Comparison of ENCODE assay signal across 20 cellular contexts in the genomic region with DNA sequence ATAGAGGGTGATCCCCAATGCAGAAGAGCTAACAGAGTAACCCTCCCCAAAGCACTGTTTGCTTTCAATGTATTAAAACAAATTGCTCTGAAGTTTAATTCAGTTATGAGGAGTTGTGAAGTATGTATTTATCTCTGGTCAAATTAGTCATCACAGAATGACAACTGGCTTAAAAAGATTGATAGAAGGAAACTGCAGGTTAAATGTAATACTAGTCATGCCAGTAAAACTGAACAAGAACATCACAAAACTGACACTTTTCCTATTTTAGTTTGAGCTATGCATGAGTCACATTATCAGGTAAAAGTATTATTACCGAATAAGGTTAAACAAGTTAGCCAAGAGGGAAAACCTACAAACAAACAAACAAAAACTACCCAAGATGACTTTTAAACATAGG.
DNase-seq lines count a peak whose midpoint lies in the region; ATAC-seq and TF ChIP-seq lines count a peak whose summit lies in the region.
"Had no signal": no experiment of that assay in that cellular context is flagged by ENCODE, and none has a peak within 500 bp of the region (broad histone marks: within the 10 kb centered on the region; RNA-seq: fewer than 3 reads in every experiment).

No MANE protein-coding gene starts in this region.

- in situ Hi-C loops in mammary epithelial cell (cut with MboI; ENCODE audit: low sequenced_read_pairs in 2 of 2), result no loop called here

- TF ChIP-seq CTCF in mammary epithelial cell (conservative IDR thresholded peaks at IDR 0.05 in 1 of 2, IDR thresholded peaks at IDR 0.05 in 1 of 2; ENCODE audit: extremely low read depth in 1 of 2, insufficient read depth in 1 of 2, low read depth in 1 of 2, low read length in 2 of 2), result no peak
- no peak for TF ChIP-seq CTCF in MCF 10A (IDR thresholded peaks at IDR 0.05; ENCODE audit: unreplicated experiment)
- no peak for TF ChIP-seq CTCF in RWPE1 (conservative IDR thresholded peaks at IDR 0.05; ENCODE audit: low read depth)
- TF ChIP-seq CTCF in foreskin keratinocyte (conservative IDR thresholded peaks at IDR 0.05), result no peak
- TF ChIP-seq CTCF in progenitor cell of endocrine pancreas (IDR thresholded peaks at IDR 0.05; ENCODE audit: unreplicated experiment), result no peak

- intact Hi-C loops in mammary epithelial cell (cut with micrococcal nuclease), result no loop called here
- intact Hi-C loops in MCF 10A (cut with micrococcal nuclease), result no loop called here

- H3K27ac ChIP-seq in mammary epithelial cell (ENCODE audit: insufficient read depth, low read depth, low read length) (no peak overlapping the region), RWPE1 (no peak overlapping the region), foreskin keratinocyte (no peak overlapping the region)
- H3K27ac ChIP-seq: 22Rv1, A549, C4-2B, GM23248, HL-60 had no signal

- H3K4me1 Mint-ChIP-seq in MCF 10A (ENCODE audit: insufficient read depth, unreplicated experiment), result no peaks in the 10 kb centered on the region
- peaks cover 2% of the 10 kb centered on the region for H3K4me1 Mint-ChIP-seq in activated CD4-positive, alpha-beta memory T cell treated with anti-CD3 and anti-CD28 coated beads, Interleukin-2, amount 10 ng/mL, durations not matched to agents 7 days and 5 days
- no peaks in the 10 kb centered on the region for H3K4me1 Mint-ChIP-seq in progenitor cell of endocrine pancreas (ENCODE audit: low read depth)

- peak; percentile 46 for ATAC-seq in foreskin keratinocyte
- ATAC-seq: A549, HCT116 had no signal

- H3K79me2 ChIP-seq in mammary epithelial cell (ENCODE audit: insufficient read depth, low read length), result no peaks in the 10 kb centered on the region

- no peaks in the 10 kb centered on the region for H3K4me1 ChIP-seq in mammary epithelial cell (ENCODE audit: insufficient read depth, low read length)
- H3K4me1 ChIP-seq in foreskin keratinocyte, result peaks cover 5% of the 10 kb centered on the region
- H3K4me1 ChIP-seq: A549 had no signal

- H3K4me3 Mint-ChIP-seq in MCF 10A (ENCODE audit: unreplicated experiment), result no peak overlapping the region
- no peak overlapping the region for H3K4me3 Mint-ChIP-seq in activated CD4-positive, alpha-beta memory T cell treated with anti-CD3 and anti-CD28 coated beads, Interleukin-2, amount 10 ng/mL, durations not matched to agents 7 days and 5 days
- no peak overlapping the region for H3K4me3 Mint-ChIP-seq in progenitor cell of endocrine pancreas (ENCODE audit: low read depth)
- H3K4me3 Mint-ChIP-seq: CD4-positive, alpha-beta T cell; HFFc6 had no signal

- H3K27ac Mint-ChIP-seq in MCF 10A (ENCODE audit: low read depth, unreplicated experiment) (no peak overlapping the region), progenitor cell of endocrine pancreas (no peak overlapping the region)
- no peak overlapping the region for H3K27ac Mint-ChIP-seq in activated CD4-positive, alpha-beta memory T cell treated with anti-CD3 and anti-CD28 coated beads, Interleukin-2, amount 10 ng/mL, durations not matched to agents 7 days and 5 days
- H3K27ac Mint-ChIP-seq: CD4-positive, alpha-beta T cell; HFFc6 had no signal

- peaks cover 4% of the 10 kb centered on the region for H3K9me3 ChIP-seq in mammary epithelial cell (replicated peaks; ENCODE audit: insufficient read depth, low read length)

- BruUV-seq in mammary epithelial cell (replicated peaks; lab: Mats Ljungman, UMichigan) (no TSS peak), MCF 10A (replicated peaks; lab: Mats Ljungman, UMichigan) (no TSS peak)

- H3K27me3 Mint-ChIP-seq in MCF 10A (ENCODE audit: insufficient read depth, unreplicated experiment) (no peaks in the 10 kb centered on the region), progenitor cell of endocrine pancreas (no peaks in the 10 kb centered on the region)
- no peaks in the 10 kb centered on the region for H3K27me3 Mint-ChIP-seq in activated CD4-positive, alpha-beta memory T cell treated with anti-CD3 and anti-CD28 coated beads, Interleukin-2, amount 10 ng/mL, durations not matched to agents 7 days and 5 days
- H3K27me3 Mint-ChIP-seq: CD4-positive, alpha-beta T cell had no signal

- POLR2A ChIA-PET in MCF 10A (lab: Yijun Ruan, JAX) (interaction anchor here (0.6 to 2.0 kb wide), 3 partner anchors 10 to 32 kb away, joined by 3 to 6 read pairs (median 3); no protein-coding TSS in a partner anchor), RWPE1 (lab: Yijun Ruan, JAX; ENCODE audit: low non-redundant PET) (no interaction called here)
- POLR2A ChIA-PET in activated CD4-positive, alpha-beta memory T cell treated with anti-CD3 and anti-CD28 coated beads, Interleukin-2, amount 10 ng/mL, durations not matched to agents 7 days and 5 days (lab: Charles Lee), result no interaction called here

- H3K9ac ChIP-seq in mammary epithelial cell (ENCODE audit: insufficient read depth, low read length), result no peak overlapping the region
- H3K9ac ChIP-seq: GM23248 had no signal

- no peaks in the 10 kb centered on the region for H3K36me3 ChIP-seq in mammary epithelial cell (ENCODE audit: insufficient read depth, low read length)

- dilution Hi-C loops in mammary epithelial cell (cut with HindIII; ENCODE audit: low sequenced_read_pairs), result no loop called here

- no peak overlapping the region for H2AFZ ChIP-seq in mammary epithelial cell (ENCODE audit: low read depth, low read length)
- H2AFZ ChIP-seq: GM23248 had no signal

- no peak overlapping the region for H3K4me3 ChIP-seq in mammary epithelial cell (replicated peaks in 1 of 3; ENCODE audit: insufficient read depth in 1 of 3, low read depth in 2 of 3, low read length in 3 of 3)
- H3K4me3 ChIP-seq: A549, GM23248 had no signal

- CTCF ChIA-PET in mammary epithelial cell (lab: Charles Lee; ENCODE audit: low non-redundant PET), result no interaction called here
- CTCF ChIA-PET in MCF 10A (lab: Yijun Ruan, JAX), result interaction anchor here (0.6 to 0.7 kb wide), 3 partner anchors 10 to 987 kb away, joined by 3 to 4 read pairs (median 3); no protein-coding TSS in a partner anchor
- CTCF ChIA-PET in RWPE1 (lab: Yijun Ruan, JAX), result interaction anchor here (0.6 to 0.7 kb wide), 2 partner anchors 11 to 222 kb away, joined by 3 to 4 read pairs; no protein-coding TSS in a partner anchor
- CTCF ChIA-PET in activated CD4-positive, alpha-beta memory T cell treated with anti-CD3 and anti-CD28 coated beads, Interleukin-2, amount 10 ng/mL, durations not matched to agents 7 days and 5 days (lab: Charles Lee), result interaction anchor here (0.7 kb wide), 1 partner anchor 25 kb away, joined by 3 read pairs; no protein-coding TSS in a partner anchor

- H4K20me1 ChIP-seq in mammary epithelial cell (ENCODE audit: insufficient read depth, low read length), result no peaks in the 10 kb centered on the region

- H3K36me3 Mint-ChIP-seq in MCF 10A (ENCODE audit: insufficient read depth, unreplicated experiment) (peaks cover 18% of the 10 kb centered on the region), progenitor cell of endocrine pancreas (ENCODE audit: insufficient read depth) (peaks cover 53% of the 10 kb centered on the region)
- peaks cover 70% of the 10 kb centered on the region for H3K36me3 Mint-ChIP-seq in activated CD4-positive, alpha-beta memory T cell treated with anti-CD3 and anti-CD28 coated beads, Interleukin-2, amount 10 ng/mL, durations not matched to agents 7 days and 5 days (ENCODE audit: low read depth)

- H3K27me3 ChIP-seq in mammary epithelial cell (ENCODE audit: insufficient read depth, low read length), result no peaks in the 10 kb centered on the region
- H3K27me3 ChIP-seq in foreskin keratinocyte, result no peaks in the 10 kb centered on the region

- H3K4me2 ChIP-seq in mammary epithelial cell (ENCODE audit: insufficient read depth, low read depth, low read length), result no peak overlapping the region
- H3K4me2 ChIP-seq: A549 had no signal

- DNase-seq in mammary epithelial cell, result peak; percentile 31
- DNase-seq in MCF 10A (ENCODE audit: unreplicated experiment), result no peak
- DNase-seq in RWPE1 (ENCODE audit: low spot score), result peak; percentile 4
- DNase-seq in foreskin keratinocyte, result no peak
- DNase-seq in activated CD4-positive, alpha-beta memory T cell treated with anti-CD3 and anti-CD28 coated beads, Interleukin-2, amount 10 ng/mL, durations not matched to agents 7 days and 5 days, result no peak
- no peak for DNase-seq in activated naive CD4-positive, alpha-beta T cell treated with anti-CD3 and anti-CD28 coated beads, Interleukin-2, amount 50 U/mL, for 16 hours
- no peak for DNase-seq in progenitor cell of endocrine pancreas (ENCODE audit: low spot score, unreplicated experiment)
- DNase-seq: AML-193; CD4-positive, alpha-beta T cell; DMS153; DMS79; GDM1; GM23248; HFFc6; IMR-90 had no signal

- 97% methylated on average over 1 of the region's 1 CpG for WGBS in mammary epithelial cell (ENCODE audit: low coverage, missing lambda C conversion rate)

- H3K9me3 Mint-ChIP-seq in MCF 10A (ENCODE audit: unreplicated experiment) (peaks cover 25% of the 10 kb centered on the region), progenitor cell of endocrine pancreas (ENCODE audit: low read depth) (peaks cover 31% of the 10 kb centered on the region)
- peaks cover 20% of the 10 kb centered on the region for H3K9me3 Mint-ChIP-seq in activated CD4-positive, alpha-beta memory T cell treated with anti-CD3 and anti-CD28 coated beads, Interleukin-2, amount 10 ng/mL, durations not matched to agents 7 days and 5 days

Comparison
In these comparisons a context has a peak if more than half of its experiments do, and no peak if none do; other contexts are left out.
1. DNase-seq: peak in mammary epithelial cell (single experiment) and RWPE1 (single experiment); none in MCF 10A (single experiment), foreskin keratinocyte (0 of 2), activated CD4-positive, alpha-beta memory T cell treated with anti-CD3 and anti-CD28 coated beads, Interleukin-2, amount 10 ng/mL, durations not matched to agents 7 days and 5 days (single experiment), activated naive CD4-positive, alpha-beta T cell treated with anti-CD3 and anti-CD28 coated beads, Interleukin-2, amount 50 U/mL, for 16 hours (single experiment) and progenitor cell of endocrine pancreas (single experiment).